Comparison of ENCODE assay signal across 9 cellular contexts in the genomic region with DNA sequence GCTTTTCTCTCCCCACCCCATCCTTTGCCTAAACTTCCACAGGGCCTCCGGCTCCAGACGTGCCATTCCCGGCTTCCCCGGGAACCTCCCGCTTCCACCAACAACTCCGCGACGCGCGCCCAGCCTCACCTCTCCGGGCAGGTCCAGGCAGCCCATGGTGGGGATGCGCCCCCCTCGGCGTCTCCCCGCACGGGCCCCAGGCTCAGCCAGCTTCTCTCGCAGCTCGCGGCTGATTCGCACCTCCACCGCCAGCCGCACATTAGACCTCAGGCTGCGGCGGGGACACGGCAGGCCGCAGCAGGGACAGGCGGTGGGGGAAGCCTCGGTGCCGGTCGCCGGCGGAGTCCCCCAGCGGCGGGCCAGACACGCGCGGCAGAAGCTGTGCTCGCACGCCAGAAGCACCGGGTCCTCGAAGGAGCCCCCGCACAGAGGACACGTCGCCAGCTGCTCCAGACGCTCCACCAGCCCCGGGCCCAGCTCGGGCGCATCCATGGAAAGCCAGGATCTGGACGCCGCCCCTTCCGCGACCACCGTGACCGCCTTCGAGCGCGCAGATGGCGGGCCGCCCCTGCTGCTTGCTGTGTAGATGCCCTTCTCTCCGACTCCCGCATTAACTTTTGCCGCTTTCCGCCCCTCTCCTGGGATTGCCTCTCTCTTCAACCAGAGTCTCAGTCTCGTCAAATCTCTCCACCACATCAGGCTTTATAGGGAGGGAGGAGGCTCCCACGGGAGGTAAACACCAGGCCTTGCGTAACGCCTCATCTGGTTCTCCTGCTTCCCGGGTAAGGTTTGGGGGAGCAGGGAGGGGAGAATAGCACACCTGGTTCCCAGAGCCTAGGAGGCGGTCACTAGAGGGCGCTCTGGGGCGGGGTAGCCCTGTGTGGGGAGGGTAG. TPM values are rescaled to one million over a fixed set of nuclear protein-coding genes. Genes with fewer than 3 reads are reported as not detected.
DNase-seq lines count a peak whose midpoint lies in the region; ATAC-seq lines count a peak whose summit lies in the region.
"Had no signal": no experiment of that assay in that cellular context is flagged by ENCODE, and none has a peak within 500 bp of the region (broad histone marks: within the 10 kb centered on the region; RNA-seq: fewer than 3 reads in every experiment).

A gene with protein sequence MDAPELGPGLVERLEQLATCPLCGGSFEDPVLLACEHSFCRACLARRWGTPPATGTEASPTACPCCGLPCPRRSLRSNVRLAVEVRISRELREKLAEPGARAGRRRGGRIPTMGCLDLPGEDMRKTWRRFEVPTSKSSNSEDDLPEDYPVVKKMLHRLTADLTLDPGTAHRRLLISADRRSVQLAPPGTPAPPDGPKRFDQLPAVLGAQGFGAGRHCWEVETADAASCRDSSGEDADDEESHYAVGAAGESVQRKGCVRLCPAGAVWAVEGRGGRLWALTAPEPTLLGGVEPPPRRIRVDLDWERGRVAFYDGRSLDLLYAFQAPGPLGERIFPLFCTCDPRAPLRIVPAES (minus strand): TSS at position 676 of the 893 bp plus-strand sequence. CDS start 184 bp downstream, at position 492.

- peaks cover 60% of the 10 kb centered on the region for H3K27me3 ChIP-seq in iPS-18a (ENCODE audit: control insufficient read depth, insufficient read depth, low read length)

- H3K9ac ChIP-seq in iPS-18a (ENCODE audit: low read length): no peak within 1 kb of the TSS

- no peak within 1 kb of the TSS for H3K27ac Mint-ChIP-seq in activated naive CD4-positive, alpha-beta T cell treated with anti-CD3 and anti-CD28 coated beads for 36 hours
- no peak within 1 kb of the TSS for H3K27ac Mint-ChIP-seq in stimulated activated naive CD8-positive, alpha-beta T cell treated with anti-CD3 and anti-CD28 coated beads, Interleukin-15, Interleukin-2, amounts not matched to agents 100 ng/mL and 50 ng/mL, for 24 hours

- intact Hi-C loops in activated naive CD4-positive, alpha-beta T cell treated with anti-CD3 and anti-CD28 coated beads for 36 hours (cut with micrococcal nuclease): loop anchor here (2.0 kb wide), 1 partner anchor 55 kb away; no protein-coding TSS in a partner anchor

- peak within 1 kb of the TSS; percentile 63 for H3K4me3 ChIP-seq in iPS-18a (ENCODE audit: low read length)

- H3K4me3 Mint-ChIP-seq in activated naive CD4-positive, alpha-beta T cell treated with anti-CD3 and anti-CD28 coated beads for 36 hours: peak within 1 kb of the TSS; percentile 67
- H3K4me3 Mint-ChIP-seq in stimulated activated naive CD8-positive, alpha-beta T cell treated with anti-CD3 and anti-CD28 coated beads, Interleukin-15, Interleukin-2, amounts not matched to agents 100 ng/mL and 50 ng/mL, for 24 hours: peak within 1 kb of the TSS; percentile 24

- H3K9me3 Mint-ChIP-seq in activated naive CD4-positive, alpha-beta T cell treated with anti-CD3 and anti-CD28 coated beads for 36 hours: no peaks in the 10 kb centered on the region
- no peaks in the 10 kb centered on the region for H3K9me3 Mint-ChIP-seq in stimulated activated naive CD8-positive, alpha-beta T cell treated with anti-CD3 and anti-CD28 coated beads, Interleukin-15, Interleukin-2, amounts not matched to agents 100 ng/mL and 50 ng/mL, for 24 hours

- H3K27me3 Mint-ChIP-seq in activated naive CD4-positive, alpha-beta T cell treated with anti-CD3 and anti-CD28 coated beads for 36 hours (ENCODE audit: low read depth): peaks cover 35% of the 10 kb centered on the region
- peaks cover 66% of the 10 kb centered on the region for H3K27me3 Mint-ChIP-seq in stimulated activated naive CD8-positive, alpha-beta T cell treated with anti-CD3 and anti-CD28 coated beads, Interleukin-15, Interleukin-2, amounts not matched to agents 100 ng/mL and 50 ng/mL, for 24 hours

- peaks cover 6% of the 10 kb centered on the region for H3K36me3 Mint-ChIP-seq in activated naive CD4-positive, alpha-beta T cell treated with anti-CD3 and anti-CD28 coated beads for 36 hours (ENCODE audit: low read depth)
- H3K36me3 Mint-ChIP-seq in stimulated activated naive CD8-positive, alpha-beta T cell treated with anti-CD3 and anti-CD28 coated beads, Interleukin-15, Interleukin-2, amounts not matched to agents 100 ng/mL and 50 ng/mL, for 24 hours (ENCODE audit: low read depth): peaks cover 14% of the 10 kb centered on the region

- no peaks in the 10 kb centered on the region for H3K4me1 ChIP-seq in iPS-18a (ENCODE audit: control insufficient read depth, low read depth, low read length)

- peak; percentile 31 for DNase-seq in stimulated activated CD4-positive, alpha-beta T cell treated with anti-CD3 and anti-CD28 coated beads, Interleukin-15, amount 100 ng/mL, for 24 hours
- no peak for DNase-seq in stimulated activated CD4-positive, alpha-beta T cell treated with anti-CD3 and anti-CD28 coated beads, Interleukin-12 subunit alpha, Interleukin-12 subunit beta, amount 100 ng/mL, for 4 hours
- peak; percentile 38 for DNase-seq in activated naive CD4-positive, alpha-beta T cell treated with anti-CD3 and anti-CD28 coated beads for 36 hours
- DNase-seq in 8988T: no peak

- H3K27ac ChIP-seq in iPS-18a (ENCODE audit: low read length): no peak within 1 kb of the TSS

- H3K4me1 Mint-ChIP-seq in activated naive CD4-positive, alpha-beta T cell treated with anti-CD3 and anti-CD28 coated beads for 36 hours (ENCODE audit: low read depth): peaks cover 40% of the 10 kb centered on the region
- H3K4me1 Mint-ChIP-seq in stimulated activated naive CD8-positive, alpha-beta T cell treated with anti-CD3 and anti-CD28 coated beads, Interleukin-15, Interleukin-2, amounts not matched to agents 100 ng/mL and 50 ng/mL, for 24 hours (ENCODE audit: low read depth): peaks cover 33% of the 10 kb centered on the region

- H3K9me3 ChIP-seq in iPS-18a (ENCODE audit: control insufficient read depth, low read depth, low read length): no peaks in the 10 kb centered on the region

- no peaks in the 10 kb centered on the region for H3K36me3 ChIP-seq in iPS-18a (ENCODE audit: control insufficient read depth, low read depth, low read length)

- CTCF ChIA-PET in activated naive CD4-positive, alpha-beta T cell treated with anti-CD3 and anti-CD28 coated beads for 36 hours (lab: Charles Lee): interaction anchor here (1.0 to 1.8 kb wide), 3 partner anchors 26 to 57 kb away, joined by 3 to 4 read pairs (median 3); no protein-coding TSS in a partner anchor

- ATAC-seq in GM18861 (IDR thresholded peaks at IDR 0.05; ENCODE audit: unreplicated experiment): no peak
- ATAC-seq in GM19452 (IDR thresholded peaks at IDR 0.05; ENCODE audit: unreplicated experiment): no peak

RNA-seq across cellular contexts. Expression of the gene that starts here (rescaled TPM):
- not detected for total RNA-seq in activated naive CD4-positive, alpha-beta T cell treated with anti-CD3 and anti-CD28 coated beads for 36 hours
- total RNA-seq: dermis microvascular lymphatic vessel endothelial cell had no signal

Comparison
In these comparisons a context has a peak if more than half of its experiments do, and no peak if none do; other contexts are left out.
1. Peak in DNase-seq in activated naive CD4-positive, alpha-beta T cell treated with anti-CD3 and anti-CD28 coated beads for 36 hours; RNA of the gene not detected or under 1 TPM.